In genomic region chr6:68634503-68635411, GRCh38 we compare ENCODE assay signal across 8 cellular contexts. TPM values are rescaled to one million over a fixed set of nuclear protein-coding genes. Genes with fewer than 3 reads are reported as not detected.
DNase-seq lines count a peak whose midpoint lies in the region; ATAC-seq and TF ChIP-seq lines count a peak whose summit lies in the region.

Gene ADGRB3 (plus strand): TSS chr6:68635282. CDS start chr6:68638676, 3,394 bp downstream.

- in situ Hi-C loops in gastrocnemius medialis (cut with MboI; ENCODE audit: low sequenced_read_pairs in 4 of 4): loop anchor here in 2 of 4 donors (10.0 to 25.0 kb wide), 2 partner anchors 140 to 328 kb away; no protein-coding TSS in a partner anchor

- peak within 1 kb of the TSS; percentile 66 to 75 (median 72) for H3K27ac ChIP-seq in gastrocnemius medialis

- H3K27ac Mint-ChIP-seq in immature natural killer cell: peak within 1 kb of the TSS in 1 of 6 donors; percentile 19

- intact Hi-C loops in gastrocnemius medialis (cut with DNase I; ENCODE audit: low total_unique reads): loop anchor here (10.0 kb wide), 1 partner anchor 330 kb away; no protein-coding TSS in a partner anchor

- peak within 1 kb of the TSS; percentile 63 to 88 (median 70) for H3K4me3 ChIP-seq in gastrocnemius medialis

- DNase-seq in stimulated activated CD4-positive, alpha-beta T cell treated with anti-CD3 and anti-CD28 coated beads, Interleukin-2, amount 100 ng/mL, for 48 hours: peak; percentile 11 to 16
- no peak for DNase-seq in stimulated activated CD4-positive, alpha-beta T cell treated with anti-CD3 and anti-CD28 coated beads, Interleukin-1b, Interleukin-23, amount 100 ng/mL, for 48 hours
- peak; percentile 45 for DNase-seq in NCI-H146 treated with DMSO at 0.1 percent for 48 hours (lab: John Stamatoyannopoulos, UW; ENCODE audit: unreplicated experiment)
- peak in 3 of 5 donors; percentile 2 to 12 (median 12) for DNase-seq in T-helper 1 cell
- peak; percentile 31 to 45 for DNase-seq in cerebellar nuclear complex (lab: John Stamatoyannopoulos, UW)
- peak; percentile 7 to 19 (median 13) for DNase-seq in immature natural killer cell
- peak; percentile 25 to 43 for DNase-seq in gastrocnemius medialis

- peaks cover 0 to 11% (median 3%) of the 10 kb centered on the region in 3 donors for H3K27me3 ChIP-seq in gastrocnemius medialis

- peak within 1 kb of the TSS; percentile 72 to 88 (median 82) for H3K4me3 Mint-ChIP-seq in immature natural killer cell

- H3K4me1 Mint-ChIP-seq in immature natural killer cell: peaks cover 18 to 35% of the 10 kb centered on the region in 2 donors

- peaks cover 0 to 4% (median 3%) of the 10 kb centered on the region in 3 donors for H3K36me3 Mint-ChIP-seq in immature natural killer cell

- peak; percentile 59 for ATAC-seq in HG02870 (IDR thresholded peaks at IDR 0.05; ENCODE audit: unreplicated experiment)
- ATAC-seq in gastrocnemius medialis: peak; percentile 68 to 69

- H3K36me3 ChIP-seq in gastrocnemius medialis: no peaks in the 10 kb centered on the region

- H3K27me3 Mint-ChIP-seq in immature natural killer cell (ENCODE audit: low read depth in 3 of 3): peaks cover 6 to 16% (median 14%) of the 10 kb centered on the region in 3 donors

- H3K4me1 ChIP-seq in gastrocnemius medialis: peaks cover 0 to 18% of the 10 kb centered on the region in 2 donors

- peak; percentile 26 to 31 for TF ChIP-seq POLR2A in gastrocnemius medialis (IDR thresholded peaks at IDR 0.05)

- peak in 1 of 5 experiments; percentile 23 for TF ChIP-seq CTCF in gastrocnemius medialis (IDR thresholded peaks at IDR 0.05 in 4 of 5, conservative IDR thresholded peaks at IDR 0.05 in 1 of 5)

- H3K9me3 Mint-ChIP-seq in immature natural killer cell: peaks cover 3 to 19% (median 13%) of the 10 kb centered on the region in 6 donors

- no peaks in the 10 kb centered on the region for H3K9me3 ChIP-seq in gastrocnemius medialis

RNA-seq across cellular contexts. Expression of gene ADGRB3, which starts in this region (rescaled TPM):
- polyA plus RNA-seq in immature natural killer cell: not detected
- under 1 TPM in 3 of 4 donors, not detected in 1; 0.56 to 0.58 (median 0.58) TPM for total RNA-seq in gastrocnemius medialis

Comparison
In these comparisons a context has a peak if more than half of its experiments do, and no peak if none do; other contexts are left out.
1. Peak in DNase-seq in immature natural killer cell; RNA of the gene not detected or under 1 TPM.
2. Peak in DNase-seq, ATAC-seq, H3K4me3 ChIP-seq and H3K27ac ChIP-seq in gastrocnemius medialis; RNA of the gene not detected or under 1 TPM.